In the genomic region with DNA sequence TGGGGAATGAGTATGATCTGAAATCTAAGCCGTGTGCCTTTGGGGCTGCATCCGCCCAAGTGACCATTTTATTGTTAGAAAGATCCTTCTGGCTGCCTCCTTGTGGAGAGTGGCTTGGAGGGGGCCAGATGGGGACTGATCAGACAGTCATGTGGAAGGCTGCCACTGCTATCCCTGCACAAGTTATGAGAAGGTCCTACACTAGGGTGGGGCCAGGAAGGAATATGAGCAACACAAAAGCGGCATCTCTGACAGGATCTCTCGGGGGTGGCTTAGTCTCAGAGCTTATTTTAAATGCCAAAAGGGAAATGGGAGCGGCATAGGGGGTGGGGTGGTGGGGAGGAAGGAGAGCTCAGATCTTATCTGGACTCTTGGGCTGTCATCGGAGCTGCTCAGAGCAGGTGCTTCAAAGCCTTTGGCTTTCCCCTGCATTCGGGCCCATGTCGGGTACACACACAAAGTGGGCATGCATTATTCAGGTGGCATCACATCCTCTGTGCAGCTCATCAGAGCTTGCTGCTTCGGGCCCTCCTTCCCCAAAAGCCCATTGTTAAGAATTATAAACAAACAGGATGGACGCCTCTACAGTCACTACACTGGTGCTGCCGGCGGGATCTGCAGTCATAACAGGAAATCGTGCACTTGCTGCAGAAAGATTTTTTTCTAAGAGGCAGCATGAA, we compare ENCODE assay signal across 1 cellular context.
TF ChIP-seq lines count a peak whose summit lies in the region.

No MANE protein-coding gene starts in this region.

TF ChIP-seq in WTC11, 78 proteins besides CTCF, POLR2A, EP300 and RAD21 (continued from another document):
- TF ChIP-seq, protein P1, sequence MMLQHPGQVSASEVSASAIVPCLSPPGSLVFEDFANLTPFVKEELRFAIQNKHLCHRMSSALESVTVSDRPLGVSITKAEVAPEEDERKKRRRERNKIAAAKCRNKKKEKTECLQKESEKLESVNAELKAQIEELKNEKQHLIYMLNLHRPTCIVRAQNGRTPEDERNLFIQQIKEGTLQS (CRISPR knock-in tag; conservative IDR thresholded peaks at IDR 0.05), result no peak
- TF ChIP-seq NFYB (CRISPR knock-in tag; conservative IDR thresholded peaks at IDR 0.05; ENCODE audit: low read depth), result no peak
- TF ChIP-seq, protein P2, sequence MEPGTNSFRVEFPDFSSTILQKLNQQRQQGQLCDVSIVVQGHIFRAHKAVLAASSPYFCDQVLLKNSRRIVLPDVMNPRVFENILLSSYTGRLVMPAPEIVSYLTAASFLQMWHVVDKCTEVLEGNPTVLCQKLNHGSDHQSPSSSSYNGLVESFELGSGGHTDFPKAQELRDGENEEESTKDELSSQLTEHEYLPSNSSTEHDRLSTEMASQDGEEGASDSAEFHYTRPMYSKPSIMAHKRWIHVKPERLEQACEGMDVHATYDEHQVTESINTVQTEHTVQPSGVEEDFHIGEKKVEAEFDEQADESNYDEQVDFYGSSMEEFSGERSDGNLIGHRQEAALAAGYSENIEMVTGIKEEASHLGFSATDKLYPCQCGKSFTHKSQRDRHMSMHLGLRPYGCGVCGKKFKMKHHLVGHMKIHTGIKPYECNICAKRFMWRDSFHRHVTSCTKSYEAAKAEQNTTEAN (CRISPR knock-in tag; IDR thresholded peaks at IDR 0.05), result no peak
- no peak for TF ChIP-seq CREM (CRISPR knock-in tag; IDR thresholded peaks at IDR 0.05)
- TF ChIP-seq, protein P3, sequence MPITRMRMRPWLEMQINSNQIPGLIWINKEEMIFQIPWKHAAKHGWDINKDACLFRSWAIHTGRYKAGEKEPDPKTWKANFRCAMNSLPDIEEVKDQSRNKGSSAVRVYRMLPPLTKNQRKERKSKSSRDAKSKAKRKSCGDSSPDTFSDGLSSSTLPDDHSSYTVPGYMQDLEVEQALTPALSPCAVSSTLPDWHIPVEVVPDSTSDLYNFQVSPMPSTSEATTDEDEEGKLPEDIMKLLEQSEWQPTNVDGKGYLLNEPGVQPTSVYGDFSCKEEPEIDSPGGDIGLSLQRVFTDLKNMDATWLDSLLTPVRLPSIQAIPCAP (CRISPR knock-in tag; IDR thresholded peaks at IDR 0.05), result no peak
- no peak for TF ChIP-seq MYBL2 (CRISPR knock-in tag; IDR thresholded peaks at IDR 0.05)
- TF ChIP-seq SOX15 (CRISPR knock-in tag; IDR thresholded peaks at IDR 0.05), result no peak
